ENCODE assay signal across 9 cellular contexts in genomic region chr6:111683749-111684267, GRCh38.
DNase-seq lines count a peak whose midpoint lies in the region; ATAC-seq and TF ChIP-seq lines count a peak whose summit lies in the region.
"Had no signal": no experiment of that assay in that cellular context is flagged by ENCODE, and none has a peak within 500 bp of the region (broad histone marks: within the 10 kb centered on the region; RNA-seq: fewer than 3 reads in every experiment).

No MANE protein-coding gene starts in this region.

- no peaks in the 10 kb centered on the region for H3K27me3 Mint-ChIP-seq in T-helper 2 cell treated with Interferon-gamma antibody and Interleukin-4, amounts not matched to agents 5 μg/mL and 100 μg/mL, for 36 hours (ENCODE audit: low read depth)

- H3K4me3 Mint-ChIP-seq in T-helper 2 cell treated with Interferon-gamma antibody and Interleukin-4, amounts not matched to agents 5 μg/mL and 100 μg/mL, for 36 hours: no peak overlapping the region

- H3K4me3 ChIP-seq in osteoblast (ENCODE audit: insufficient read depth, low read length): peak overlapping the region; percentile 4
- no peak overlapping the region for H3K4me3 ChIP-seq in SJCRH30
- no peak overlapping the region for H3K4me3 ChIP-seq in PC-3 (ENCODE audit: low read length)

- H3K9me3 ChIP-seq in osteoblast (ENCODE audit: low read depth, low read length) (no peaks in the 10 kb centered on the region), SJCRH30 (replicated peaks) (no peaks in the 10 kb centered on the region), PC-3 (ENCODE audit: low read length) (no peaks in the 10 kb centered on the region)

- H3F3A ChIP-seq in PC-3 (ENCODE audit: low read length, unreplicated experiment): no peaks in the 10 kb centered on the region

- TF ChIP-seq CTCF in osteoblast (IDR thresholded peaks at IDR 0.05; ENCODE audit: extremely low read depth, low read depth, low read length): no peak
- TF ChIP-seq CTCF in PC-3 (conservative IDR thresholded peaks at IDR 0.05; ENCODE audit: low read depth, low read length): no peak

- H3K27ac Mint-ChIP-seq in T-helper 2 cell treated with Interferon-gamma antibody and Interleukin-4, amounts not matched to agents 5 μg/mL and 100 μg/mL, for 36 hours: peak overlapping the region; percentile 39

- peaks cover 12% of the 10 kb centered on the region for H3K4me1 Mint-ChIP-seq in T-helper 2 cell treated with Interferon-gamma antibody and Interleukin-4, amounts not matched to agents 5 μg/mL and 100 μg/mL, for 36 hours (ENCODE audit: low read depth)

- H3K9me3 Mint-ChIP-seq in T-helper 2 cell treated with Interferon-gamma antibody and Interleukin-4, amounts not matched to agents 5 μg/mL and 100 μg/mL, for 36 hours: no peaks in the 10 kb centered on the region

- peaks cover 6% of the 10 kb centered on the region for H3K79me2 ChIP-seq in osteoblast (ENCODE audit: insufficient read depth, low read length)
- H3K79me2 ChIP-seq in PC-3 (ENCODE audit: low read length): no peaks in the 10 kb centered on the region

- H4K20me1 ChIP-seq in osteoblast (ENCODE audit: insufficient read depth, low read length) (peaks cover 6% of the 10 kb centered on the region), PC-3 (ENCODE audit: low read length) (no peaks in the 10 kb centered on the region)

- no peaks in the 10 kb centered on the region for H3K9me2 ChIP-seq in PC-3 (replicated peaks; ENCODE audit: low read length)

- POLR2A ChIA-PET in PC-3 (lab: Charles Lee; ENCODE audit: unreplicated experiment): no interaction called here

- peak overlapping the region; percentile 44 for H3K4me2 ChIP-seq in osteoblast (ENCODE audit: insufficient read depth, low read length)
- H3K4me2 ChIP-seq in PC-3 (ENCODE audit: low read length): no peak overlapping the region

- peak; percentile 54 for DNase-seq in AG08396 (ENCODE audit: low spot score)
- DNase-seq in T-helper 2 cell treated with Interferon-gamma antibody and Interleukin-4, amounts not matched to agents 5 μg/mL and 100 μg/mL, for 36 hours (ENCODE audit: low spot score): no peak
- peak; percentile 98 for DNase-seq in fibroblast of gingiva (ENCODE audit: low read depth)
- DNase-seq in osteoblast (ENCODE audit: insufficient read length, low spot score, missing footprints): peak; percentile 77
- DNase-seq in SJCRH30: no peak
- DNase-seq in PC-3: no peak
- DNase-seq in effector CD8-positive, alpha-beta T cell (lab: John Stamatoyannopoulos, UW): no peak
- DNase-seq: activated gamma-delta T cell had no signal

- H3K4me1 ChIP-seq in osteoblast (ENCODE audit: insufficient read depth, low read length): peaks cover 29% of the 10 kb centered on the region
- no peaks in the 10 kb centered on the region for H3K4me1 ChIP-seq in SJCRH30
- H3K4me1 ChIP-seq in PC-3 (ENCODE audit: insufficient read depth, low read length): no peaks in the 10 kb centered on the region

- H2AFZ ChIP-seq in osteoblast (ENCODE audit: low read length) (peak overlapping the region; percentile 32), PC-3 (ENCODE audit: low read length) (no peak overlapping the region)

- H3K36me3 ChIP-seq in osteoblast (ENCODE audit: insufficient read depth, low read length) (peaks cover 34% of the 10 kb centered on the region), SJCRH30 (0 out of 2 replicates have a peak, but pooled peaks cover 3% of the 10 kb centered on the region), PC-3 (ENCODE audit: low read depth, low read length) (no peaks in the 10 kb centered on the region)

- H3K36me3 Mint-ChIP-seq in T-helper 2 cell treated with Interferon-gamma antibody and Interleukin-4, amounts not matched to agents 5 μg/mL and 100 μg/mL, for 36 hours (ENCODE audit: low read depth): peaks cover 42% of the 10 kb centered on the region

- H3K27ac ChIP-seq in osteoblast (ENCODE audit: low read depth, low read length) (peak overlapping the region; percentile 92), SJCRH30 (no peak overlapping the region), PC-3 (ENCODE audit: low read length) (no peak overlapping the region)

- no peak overlapping the region for H3K9ac ChIP-seq in PC-3 (ENCODE audit: low read length)

- BruUV-seq in PC-3 (replicated peaks; lab: Mats Ljungman, UMichigan): no TSS peak

- CTCF ChIA-PET in PC-3 (lab: Charles Lee): no interaction called here

- no peaks in the 10 kb centered on the region for H3K27me3 ChIP-seq in osteoblast (ENCODE audit: insufficient read depth, low read length)
- no peaks in the 10 kb centered on the region for H3K27me3 ChIP-seq in SJCRH30
- no peaks in the 10 kb centered on the region for H3K27me3 ChIP-seq in PC-3 (ENCODE audit: low read length)

- intact Hi-C loops in PC-3 (cut with micrococcal nuclease): no loop called here

- ATAC-seq in HG02763 (IDR thresholded peaks at IDR 0.05; ENCODE audit: unreplicated experiment): no peak
- ATAC-seq in PC-3: no peak

Comparison
In these comparisons a context has a peak if more than half of its experiments do, and no peak if none do; other contexts are left out.
1. DNase-seq: peak in AG08396 (single experiment), fibroblast of gingiva (single experiment) and osteoblast (single experiment); none in T-helper 2 cell treated with Interferon-gamma antibody and Interleukin-4, amounts not matched to agents 5 μg/mL and 100 μg/mL, for 36 hours (single experiment), SJCRH30 (0 of 2), PC-3 (single experiment) and effector CD8-positive, alpha-beta T cell (single experiment).